In genomic region chr1:64965239-64966157, GRCh38 we compare ENCODE assay signal across 8 cellular contexts. TPM values are rescaled to one million over a fixed set of nuclear protein-coding genes. Genes with fewer than 3 reads are reported as not detected.
DNase-seq lines count a peak whose midpoint lies in the region; ATAC-seq, FAIRE-seq and TF ChIP-seq lines count a peak whose summit lies in the region.

No MANE protein-coding gene starts in this region.

- DNase-seq in EL, result peak; percentile 74
- no peak for DNase-seq in bronchial epithelial cell (ENCODE audit: low read depth)
- peak; percentile 93 for DNase-seq in kidney
- peak; percentile 34 to 49 for DNase-seq in stimulated activated CD4-positive, alpha-beta T cell treated with anti-CD3 and anti-CD28 coated beads, Interleukin-15, amount 100 ng/mL, for 48 hours (ENCODE audit: low read depth in 2 of 2)
- DNase-seq in GM19240 (ENCODE audit: insufficient read length, low spot score), result no peak

- peak overlapping the region; percentile 99 for H3K4me3 ChIP-seq in WI38 (ENCODE audit: low read depth, low read length)
- H3K4me3 ChIP-seq in bronchial epithelial cell (ENCODE audit: low read depth, low read length), result peak overlapping the region; percentile 62
- H3K4me3 ChIP-seq in kidney (ENCODE audit: low read length in 2 of 2), result peak overlapping the region; percentile 92 to 94

- TF ChIP-seq CTCF in WI38 (IDR thresholded peaks at IDR 0.05; ENCODE audit: low read depth, low read length) (no peak), bronchial epithelial cell (IDR thresholded peaks at IDR 0.05; ENCODE audit: insufficient read depth, low read length, severe bottlenecking) (no peak), kidney (IDR thresholded peaks at IDR 0.05; ENCODE audit: borderline replicate concordance, extremely low read depth, insufficient read depth) (no peak)

- peaks cover 19 to 22% of the 10 kb centered on the region in 2 donors for H3K4me1 ChIP-seq in kidney (ENCODE audit: control insufficient read depth in 1 of 2, insufficient read depth in 1 of 2, low read depth in 1 of 2, low read length in 2 of 2)

- H3K9ac ChIP-seq in kidney (ENCODE audit: low read length in 2 of 2), result peak overlapping the region; percentile 91 to 97

- intact Hi-C loops in kidney (cut with DNase I), result no loop called here

- FAIRE-seq in bronchial epithelial cell (lab: Jason Lieb, UNC) (no peak), kidney (lab: Jason Lieb, UNC) (no peak)

- H3K27me3 ChIP-seq in bronchial epithelial cell (ENCODE audit: control insufficient read depth, insufficient read depth, low read length), result no peaks in the 10 kb centered on the region

- ATAC-seq in GM21737 (IDR thresholded peaks at IDR 0.05; ENCODE audit: unreplicated experiment), result peak; percentile 43

- H3K9me3 ChIP-seq in KOPT-K1 (ENCODE audit: insufficient read depth, low read length, poor library complexity, severe bottlenecking) (no peaks in the 10 kb centered on the region), kidney (ENCODE audit: control insufficient read depth in 1 of 2, low read length in 2 of 2) (no peaks in the 10 kb centered on the region)

- H3K36me3 ChIP-seq in KOPT-K1 (ENCODE audit: insufficient read depth, low read length) (no peaks in the 10 kb centered on the region), bronchial epithelial cell (ENCODE audit: control insufficient read depth, insufficient read depth, low read length) (no peaks in the 10 kb centered on the region), kidney (ENCODE audit: control insufficient read depth in 1 of 2, insufficient read depth in 2 of 2, low read length in 2 of 2) (no peaks in the 10 kb centered on the region)

- peak overlapping the region; percentile 87 for H3K27ac ChIP-seq in KOPT-K1 (ENCODE audit: low read depth, low read length, poor library complexity, severe bottlenecking)
- peak overlapping the region; percentile 85 to 91 for H3K27ac ChIP-seq in kidney (ENCODE audit: low read depth in 2 of 2, low read length in 2 of 2)

RNA-seq across cellular contexts. Expression of gene JAK1, which starts 0.9 kb away (rescaled TPM):
- total RNA-seq in bronchial epithelial cell, result 55.8 and 63.0 TPM in 2 replicates
- 173 TPM for total RNA-seq in kidney
- polyA plus RNA-seq in kidney (ENCODE audit: insufficient read depth, low read depth, low replicate concordance), result 33.6 TPM

Comparison
In these comparisons a context has a peak if more than half of its experiments do, and no peak if none do; other contexts are left out.
1. DNase-seq: peak in EL (single experiment), kidney (single experiment) and stimulated activated CD4-positive, alpha-beta T cell treated with anti-CD3 and anti-CD28 coated beads, Interleukin-15, amount 100 ng/mL, for 48 hours (2 of 2); none in bronchial epithelial cell (single experiment) and GM19240 (single experiment).
2. Peak in every context shown above with its lines, with median percentiles within 50 percentile points of each other: H3K4me3 ChIP-seq.